In the genomic region with DNA sequence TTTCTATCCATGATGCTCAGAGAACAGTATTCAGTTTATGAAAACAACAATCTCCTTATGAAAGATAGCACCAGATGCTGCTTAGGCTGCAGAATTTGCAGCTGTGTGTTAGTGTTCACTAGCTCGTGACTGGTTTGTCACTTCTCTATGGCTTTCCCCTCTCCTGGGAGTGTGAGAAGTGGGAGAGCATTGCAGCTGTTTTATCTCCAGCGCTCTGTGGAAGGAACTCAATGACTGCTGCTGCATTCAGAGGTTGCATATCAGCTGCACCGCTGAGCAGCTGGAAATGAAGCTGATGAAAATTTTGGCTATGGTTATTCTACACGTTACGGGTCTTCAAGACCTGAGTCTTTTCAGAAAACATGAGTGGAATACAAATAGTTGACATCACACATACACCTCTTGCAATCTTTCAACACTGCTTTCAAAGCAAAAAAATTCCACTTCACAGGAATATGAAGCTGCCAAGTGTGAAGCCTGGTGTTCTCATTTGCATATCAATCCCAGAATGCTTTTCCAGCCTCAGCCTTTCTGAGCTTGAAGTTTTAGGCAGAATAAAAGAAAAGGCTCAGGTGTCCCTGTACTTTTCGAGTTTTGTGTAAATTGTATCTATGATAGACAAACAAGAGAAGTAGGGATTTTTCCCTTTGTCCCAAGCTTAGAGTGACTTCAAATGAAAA, we compare ENCODE assay signal across 19 cellular contexts.
DNase-seq lines count a peak whose midpoint lies in the region; ATAC-seq and TF ChIP-seq lines count a peak whose summit lies in the region.
"Had no signal": no experiment of that assay in that cellular context is flagged by ENCODE, and none has a peak within 500 bp of the region (broad histone marks: within the 10 kb centered on the region; RNA-seq: fewer than 3 reads in every experiment).

No MANE protein-coding gene starts in this region.

- no peak overlapping the region for H3K4me2 ChIP-seq in neuronal stem cell (ENCODE audit: insufficient read depth, low read length, poor library complexity, severe bottlenecking)
- H3K4me2 ChIP-seq: smooth muscle cell had no signal

- H3K9me3 ChIP-seq in esophagus muscularis mucosa, result peaks cover 0 to 8% (median 4%) of the 10 kb centered on the region in 4 donors
- H3K9me3 ChIP-seq in neuronal stem cell (replicated peaks in 1 of 2; ENCODE audit: control insufficient read depth in 2 of 2, insufficient read depth in 1 of 2, low read depth in 1 of 2, low read length in 2 of 2), result peaks cover 0 to 6% of the 10 kb centered on the region in 2 donors
- H3K9me3 ChIP-seq: ascending aorta had no signal

- H2AK5ac ChIP-seq in neuronal stem cell (ENCODE audit: low read depth, low read length), result no peak overlapping the region

- intact Hi-C loops in esophagus muscularis mucosa (cut with DNase I), result no loop called here
- intact Hi-C loops in activated CD4-positive, alpha-beta T cell treated with anti-CD3 and anti-CD28 coated beads for 36 hours (cut with DNase I, micrococcal nuclease), result no loop called here

- no peaks in the 10 kb centered on the region for H3K36me3 ChIP-seq in esophagus muscularis mucosa
- H3K36me3 ChIP-seq in neuronal stem cell (replicated peaks in 1 of 2; ENCODE audit: control insufficient read depth in 2 of 2, insufficient read depth in 2 of 2, low read length in 2 of 2), result no peaks in the 10 kb centered on the region
- H3K36me3 ChIP-seq: ascending aorta had no signal

- H3K14ac ChIP-seq in neuronal stem cell (ENCODE audit: low read length), result no peak overlapping the region

- no peak overlapping the region for H3K9ac ChIP-seq in neuronal stem cell (ENCODE audit: low read depth, low read length, poor library complexity)

- H2AFZ ChIP-seq in neuronal stem cell (ENCODE audit: low read length), result peak overlapping the region; percentile 59

- no peak overlapping the region for H2BK15ac ChIP-seq in neuronal stem cell (ENCODE audit: low read length)

- H3K4me1 Mint-ChIP-seq in activated CD4-positive, alpha-beta T cell treated with anti-CD3 and anti-CD28 coated beads for 36 hours, result no peaks in the 10 kb centered on the region

- no peak overlapping the region for H2BK120ac ChIP-seq in neuronal stem cell (ENCODE audit: low read depth, low read length)

- no peak for TF ChIP-seq EP300 in esophagus muscularis mucosa (IDR thresholded peaks at IDR 0.05)

- no peaks in the 10 kb centered on the region for H3K9me3 Mint-ChIP-seq in activated CD4-positive, alpha-beta T cell treated with anti-CD3 and anti-CD28 coated beads for 36 hours (ENCODE audit: low read depth)

- 45% methylated on average over 5 of the region's 6 CpGs for WGBS in esophagus muscularis mucosa
- WGBS in neuronal stem cell (ENCODE audit: extremely low coverage in 2 of 2, insufficient read length in 2 of 2, insufficient replicate concordance in 1 of 2), 2 donors, result no CpG with 5 or more reads among the region's 6 CpGs

- no peak for TF ChIP-seq CTCF in esophagus muscularis mucosa (IDR thresholded peaks at IDR 0.05)

- no peak overlapping the region for H3K4me3 Mint-ChIP-seq in activated CD4-positive, alpha-beta T cell treated with anti-CD3 and anti-CD28 coated beads for 36 hours
- H3K4me3 Mint-ChIP-seq: dendritic cell treated with granulocyte-macrophage colony-stimulating factor and Interleukin-4, amounts not matched to agents 40 ng/mL and 50 ng/mL, for 4 days had no signal

- H3K4me3 ChIP-seq in esophagus muscularis mucosa (no peak overlapping the region), neuronal stem cell (ENCODE audit: low read length in 2 of 2) (no peak overlapping the region)
- H3K4me3 ChIP-seq: ascending aorta, smooth muscle cell had no signal

- H2BK5ac ChIP-seq in neuronal stem cell (ENCODE audit: low read length), result no peak overlapping the region

- no peak overlapping the region for H3K27ac Mint-ChIP-seq in activated CD4-positive, alpha-beta T cell treated with anti-CD3 and anti-CD28 coated beads for 36 hours
- H3K27ac Mint-ChIP-seq: dendritic cell treated with granulocyte-macrophage colony-stimulating factor and Interleukin-4, amounts not matched to agents 40 ng/mL and 50 ng/mL, for 4 days had no signal

- CTCF ChIA-PET in activated CD4-positive, alpha-beta T cell treated with anti-CD3 and anti-CD28 coated beads for 36 hours (lab: Charles Lee), result no interaction called here

- H3K4me1 ChIP-seq in esophagus muscularis mucosa, result peaks cover 0 to 15% (median 3%) of the 10 kb centered on the region in 4 donors
- H3K4me1 ChIP-seq in neuronal stem cell (ENCODE audit: control insufficient read depth in 2 of 2, insufficient read depth in 1 of 2, low read depth in 1 of 2, low read length in 2 of 2), result peaks cover 0 to 7% of the 10 kb centered on the region in 2 donors

- no peak overlapping the region for H3K27ac ChIP-seq in esophagus muscularis mucosa (replicated peaks in 1 of 4)
- no peak overlapping the region for H3K27ac ChIP-seq in neuronal stem cell (replicated peaks; ENCODE audit: low read length)
- H3K27ac ChIP-seq: ascending aorta had no signal

- POLR2A ChIA-PET in activated CD4-positive, alpha-beta T cell treated with anti-CD3 and anti-CD28 coated beads for 36 hours (lab: Charles Lee), result no interaction called here

- H3K27me3 ChIP-seq in esophagus muscularis mucosa, result no peaks in the 10 kb centered on the region
- H3K27me3 ChIP-seq in neuronal stem cell (ENCODE audit: control insufficient read depth in 3 of 3, insufficient read depth in 3 of 3, low read depth in 1 of 3, low read length in 3 of 3), result no peaks in the 10 kb centered on the region
- H3K27me3 ChIP-seq: ascending aorta had no signal

- H3K23ac ChIP-seq in neuronal stem cell (ENCODE audit: low read depth, low read length, poor library complexity), result no peak overlapping the region

- H3K18ac ChIP-seq in neuronal stem cell (ENCODE audit: low read length), result no peak overlapping the region

- H2BK12ac ChIP-seq in neuronal stem cell (ENCODE audit: low read length), result no peak overlapping the region

- ATAC-seq in GM18870 (IDR thresholded peaks at IDR 0.05; ENCODE audit: unreplicated experiment) (peak; percentile 46), HG03159 (IDR thresholded peaks at IDR 0.05; ENCODE audit: unreplicated experiment) (peak; percentile 51), GM18907 (IDR thresholded peaks at IDR 0.05; ENCODE audit: unreplicated experiment) (no peak), HG02759 (IDR thresholded peaks at IDR 0.05; ENCODE audit: unreplicated experiment) (no peak)
- ATAC-seq in activated CD4-positive, alpha-beta T cell treated with anti-CD3 and anti-CD28 coated beads for 36 hours, result no peak
- ATAC-seq: HCT116 had no signal

- no peaks in the 10 kb centered on the region for H3K79me1 ChIP-seq in neuronal stem cell (ENCODE audit: low read depth, low read length)

- H4K8ac ChIP-seq in neuronal stem cell (ENCODE audit: low read depth, low read length), result no peak overlapping the region

- no peaks in the 10 kb centered on the region for H3K27me3 Mint-ChIP-seq in activated CD4-positive, alpha-beta T cell treated with anti-CD3 and anti-CD28 coated beads for 36 hours
- H3K27me3 Mint-ChIP-seq: dendritic cell treated with granulocyte-macrophage colony-stimulating factor and Interleukin-4, amounts not matched to agents 40 ng/mL and 50 ng/mL, for 4 days had no signal

- DNase-seq in esophagus muscularis mucosa (ENCODE audit: extremely low spot score) (peak; percentile 66), neuronal stem cell (ENCODE audit: low spot score) (no peak), A172 (ENCODE audit: low spot score) (no peak)
- DNase-seq in activated CD4-positive, alpha-beta T cell treated with anti-CD3 and anti-CD28 coated beads for 36 hours, result no peak
- DNase-seq: activated CD4-positive, alpha-beta T cell treated with anti-CD3 and anti-CD28 coated beads, Interleukin-2, amount 50 U/mL, for 4 hours; DMS 273 treated with DMSO at 0.1 percent for 48 hours; mammary epithelial cell; NCI-H2029 treated with DMSO at 0.1 percent for 48 hours; NCI-H774; SHP77 treated with DMSO at 0.1 percent for 48 hours; T1000 had no signal

- no peak for TF ChIP-seq POLR2A in esophagus muscularis mucosa (IDR thresholded peaks at IDR 0.05; ENCODE audit: low read depth)

- H4K91ac ChIP-seq in neuronal stem cell (ENCODE audit: low read depth, low read length, poor library complexity), result no peak overlapping the region

- H3K36me3 Mint-ChIP-seq in activated CD4-positive, alpha-beta T cell treated with anti-CD3 and anti-CD28 coated beads for 36 hours (ENCODE audit: low read depth), result no peaks in the 10 kb centered on the region

- no peak overlapping the region for H3K4ac ChIP-seq in neuronal stem cell (ENCODE audit: low read length)

Comparison
In these comparisons a context has a peak if more than half of its experiments do, and no peak if none do; other contexts are left out.
1. ATAC-seq: peak in GM18870 (single experiment) and HG03159 (single experiment); none in GM18907 (single experiment), activated CD4-positive, alpha-beta T cell treated with anti-CD3 and anti-CD28 coated beads for 36 hours (single experiment) and HG02759 (single experiment).